In genomic region chr1:180462099-180462498, GRCh38 we compare ENCODE assay signal across 15 cellular contexts.
"Had no signal": no experiment of that assay in that cellular context is flagged by ENCODE, and none has a peak within 500 bp of the region (broad histone marks: within the 10 kb centered on the region; RNA-seq: fewer than 3 reads in every experiment).

No MANE protein-coding gene starts in this region.

- H3K9ac ChIP-seq: parathyroid adenoma had no signal

- H3K36me3 ChIP-seq: lower lobe of right lung, sigmoid colon, thyroid gland had no signal

- H2AFZ ChIP-seq: parathyroid adenoma had no signal

- H3K4me1 ChIP-seq: heart left ventricle, lower lobe of right lung, parathyroid adenoma, thyroid gland had no signal

- H3K27me3 ChIP-seq: heart left ventricle, sigmoid colon, thyroid gland had no signal

- H3K9me3 ChIP-seq: thyroid gland had no signal

- H3K27ac ChIP-seq: heart left ventricle, lower lobe of right lung, parathyroid adenoma, sigmoid colon, thyroid gland had no signal

- H3K4me3 ChIP-seq: heart left ventricle, lower lobe of right lung, sigmoid colon, thyroid gland had no signal

- DNase-seq: activated B cell treated with CpG ODN at 0.5 μM for 24 hours; activated CD4-positive, alpha-beta T cell treated with anti-CD3 and anti-CD28 coated beads for 48 hours; activated CD8-positive, alpha-beta T cell treated with anti-CD3 and anti-CD28 coated beads for 36 hours; activated effector memory CD4-positive, alpha-beta T cell treated with Interleukin-2 at 50 U/mL for 16 hours; activated T-cell treated with anti-CD3 and anti-CD28 coated beads, Interleukin-2, amount 50 U/mL, for 4 hours; amygdala; foreskin melanocyte; heart left ventricle; immature natural killer cell; left cardiac atrium; lower lobe of right lung; naive thymus-derived CD4-positive, alpha-beta T cell; sigmoid colon; thyroid gland had no signal
